23 cellular contexts compared by ENCODE assay signal in genomic region chr4:53579826-53580225, GRCh38. TPM values are rescaled to one million over a fixed set of nuclear protein-coding genes. Genes with fewer than 3 reads are reported as not detected.
"Had no signal": no experiment of that assay in that cellular context is flagged by ENCODE, and none has a peak within 500 bp of the region (broad histone marks: within the 10 kb centered on the region; RNA-seq: fewer than 3 reads in every experiment).

No MANE protein-coding gene starts in this region.

- H2AFZ ChIP-seq: neural progenitor cell had no signal

- H3K27ac Mint-ChIP-seq: naive B cell; natural killer cell treated with Interleukin-12 subunit alpha and Interleukin-12 subunit beta and Interleukin-15 and Interleukin-18, amount 100 ng/mL, for 72 hours; neural progenitor cell; stimulated activated memory B cell treated with anti-CD40 and anti-IgM and Interleukin-4, amounts not matched to agents 10 μg/mL and 1 μg/mL and 100 μg/mL, for 72 hours had no signal

- H3K36me3 ChIP-seq: esophagus muscularis mucosa, lower lobe of right lung, neural progenitor cell, prostate gland, right atrium auricular region, spleen, tibial nerve, upper lobe of right lung, uterus had no signal

- H3K4me1 Mint-ChIP-seq: stimulated activated memory B cell treated with anti-CD40 and anti-IgM and Interleukin-4, amounts not matched to agents 10 μg/mL and 1 μg/mL and 100 μg/mL, for 72 hours had no signal

- H3K4me1 ChIP-seq: esophagus muscularis mucosa, neural progenitor cell, prostate gland, right atrium auricular region, testis had no signal

- H3K36me3 Mint-ChIP-seq: naive B cell; natural killer cell treated with Interleukin-12 subunit alpha and Interleukin-12 subunit beta and Interleukin-15 and Interleukin-18, amount 100 ng/mL, for 72 hours; neural progenitor cell; stimulated activated memory B cell treated with anti-CD40 and anti-IgM and Interleukin-4, amounts not matched to agents 10 μg/mL and 1 μg/mL and 100 μg/mL, for 72 hours had no signal

- H3K4me2 ChIP-seq: neural progenitor cell had no signal

- H3K9me3 ChIP-seq: esophagus muscularis mucosa, lower lobe of right lung, mucosa of descending colon, prostate gland, right atrium auricular region, spleen, testis, tibial nerve, upper lobe of right lung, uterus had no signal

- H3K4me3 ChIP-seq: coronary artery, esophagus muscularis mucosa, lower lobe of right lung, mucosa of descending colon, neural progenitor cell, prostate gland, right atrium auricular region, spleen, testis, tibial nerve, upper lobe of right lung, uterus had no signal

- H3K9me3 Mint-ChIP-seq: natural killer cell treated with Interleukin-12 subunit alpha and Interleukin-12 subunit beta and Interleukin-15 and Interleukin-18, amount 100 ng/mL, for 72 hours; neural progenitor cell; stimulated activated memory B cell treated with anti-CD40 and anti-IgM and Interleukin-4, amounts not matched to agents 10 μg/mL and 1 μg/mL and 100 μg/mL, for 72 hours had no signal

- H3K27me3 ChIP-seq: esophagus muscularis mucosa, neural progenitor cell, right atrium auricular region, spleen, testis, tibial nerve, upper lobe of right lung, uterus had no signal

- H3K4me3 Mint-ChIP-seq: naive B cell; natural killer cell treated with Interleukin-12 subunit alpha and Interleukin-12 subunit beta and Interleukin-15 and Interleukin-18, amount 100 ng/mL, for 72 hours; neural progenitor cell; stimulated activated memory B cell treated with anti-CD40 and anti-IgM and Interleukin-4, amounts not matched to agents 10 μg/mL and 1 μg/mL and 100 μg/mL, for 72 hours had no signal

- H3K27ac ChIP-seq: coronary artery, esophagus muscularis mucosa, lower lobe of right lung, neural progenitor cell, prostate gland, right atrium auricular region, spleen, testis, tibial nerve, upper lobe of right lung, uterus had no signal

- H3K9ac ChIP-seq: neural progenitor cell had no signal

- DNase-seq: dermis blood vessel endothelial cell; effector memory CD4-positive, alpha-beta T cell; head of caudate nucleus; left ventricle myocardium superior; lower lobe of right lung; mucosa of descending colon; naive B cell; spleen; stimulated activated CD4-positive, alpha-beta T cell treated with anti-CD3 and anti-CD28 coated beads, Interleukin-4, amount 100 ng/mL, for 4 hours; stimulated activated naive CD8-positive, alpha-beta T cell treated with anti-CD3 and anti-CD28 coated beads, Interleukin-15, Interleukin-2, amounts not matched to agents 100 U/mL and 50 U/mL, for 24 hours; substantia nigra; testis; upper lobe of right lung; uterus had no signal

- ATAC-seq: left ventricle myocardium superior; lower lobe of right lung; mucosa of descending colon; natural killer cell treated with Interleukin-12 subunit alpha and Interleukin-12 subunit beta and Interleukin-15 and Interleukin-18, amount 100 ng/mL, for 72 hours; sciatic nerve; stimulated activated memory B cell treated with anti-CD40 and anti-IgM and Interleukin-4, amounts not matched to agents 10 μg/mL and 1 μg/mL and 100 μg/mL, for 72 hours; stimulated activated naive CD8-positive, alpha-beta T cell treated with anti-CD3 and anti-CD28 coated beads, Interleukin-15, Interleukin-2, amounts not matched to agents 100 U/mL and 50 U/mL, for 24 hours; upper lobe of right lung had no signal

RNA-seq across cellular contexts. Expression of gene LNX1, which starts 11.5 kb away (rescaled TPM):
- total RNA-seq: natural killer cell treated with Interleukin-12 subunit alpha and Interleukin-12 subunit beta and Interleukin-15 and Interleukin-18, amount 100 ng/mL, for 72 hours had no signal
